In genomic region chr19:2923510-2923909, GRCh38 we compare ENCODE assay signal across 11 cellular contexts. TPM values are rescaled to one million over a fixed set of nuclear protein-coding genes. Genes with fewer than 3 reads are reported as not detected.
DNase-seq lines count a peak whose midpoint lies in the region; ATAC-seq and TF ChIP-seq lines count a peak whose summit lies in the region.
"Had no signal": no experiment of that assay in that cellular context is flagged by ENCODE, and none has a peak within 500 bp of the region (broad histone marks: within the 10 kb centered on the region; RNA-seq: fewer than 3 reads in every experiment).

No MANE protein-coding gene starts in this region.

- no peak overlapping the region for H3K4me3 ChIP-seq in fibroblast of mammary gland (ENCODE audit: control insufficient read depth, low read depth, low read length)
- H3K4me3 ChIP-seq: skin epidermis had no signal

- H3K27ac Mint-ChIP-seq in activated naive CD4-positive, alpha-beta T cell treated with anti-CD3 and anti-CD28 coated beads for 36 hours = no peak overlapping the region
- H3K27ac Mint-ChIP-seq: CD8-positive, alpha-beta T cell; memory B cell had no signal

- no peaks in the 10 kb centered on the region for H3K9me3 Mint-ChIP-seq in activated naive CD4-positive, alpha-beta T cell treated with anti-CD3 and anti-CD28 coated beads for 36 hours
- H3K9me3 Mint-ChIP-seq: CD8-positive, alpha-beta T cell; memory B cell had no signal

- DNase-seq in Ammon's horn (ENCODE audit: low spot score) (peak; percentile 18), NCI-H2081 treated with DMSO at 0.1 percent for 48 hours (lab: John Stamatoyannopoulos, UW) (peak; percentile 45), fibroblast of mammary gland (ENCODE audit: low read depth) (peak; percentile 86)
- DNase-seq in activated naive CD4-positive, alpha-beta T cell treated with anti-CD3 and anti-CD28 coated beads for 36 hours = no peak
- DNase-seq: CD8-positive, alpha-beta T cell; effector CD4-positive, alpha-beta T cell; SHP77 treated with DMSO at 0.1 percent for 48 hours had no signal

- no peaks in the 10 kb centered on the region for H3K27me3 Mint-ChIP-seq in activated naive CD4-positive, alpha-beta T cell treated with anti-CD3 and anti-CD28 coated beads for 36 hours (ENCODE audit: low read depth)
- H3K27me3 Mint-ChIP-seq: memory B cell had no signal

- ATAC-seq in GM21528 (IDR thresholded peaks at IDR 0.05; ENCODE audit: low FRiP score, unreplicated experiment) = no peak
- no peak for ATAC-seq in GM21529 (IDR thresholded peaks at IDR 0.05; ENCODE audit: unreplicated experiment)
- ATAC-seq: CD8-positive, alpha-beta T cell had no signal

- intact Hi-C loops in activated naive CD4-positive, alpha-beta T cell treated with anti-CD3 and anti-CD28 coated beads for 36 hours (cut with micrococcal nuclease) = no loop called here

- H3K36me3 Mint-ChIP-seq in activated naive CD4-positive, alpha-beta T cell treated with anti-CD3 and anti-CD28 coated beads for 36 hours (ENCODE audit: low read depth) = peaks cover 8% of the 10 kb centered on the region

- CTCF ChIA-PET in activated naive CD4-positive, alpha-beta T cell treated with anti-CD3 and anti-CD28 coated beads for 36 hours (lab: Charles Lee) = interaction anchor here (1.0 to 1.4 kb wide), 5 partner anchors 11 to 51 kb away, joined by 3 to 8 read pairs (median 4); no protein-coding TSS in a partner anchor

- H3K4me3 Mint-ChIP-seq in activated naive CD4-positive, alpha-beta T cell treated with anti-CD3 and anti-CD28 coated beads for 36 hours = no peak overlapping the region
- H3K4me3 Mint-ChIP-seq: CD8-positive, alpha-beta T cell; memory B cell had no signal

- TF ChIP-seq CTCF in fibroblast of mammary gland (conservative IDR thresholded peaks at IDR 0.05; ENCODE audit: control insufficient read depth, insufficient read depth, low read depth, low read length) = no peak

- no peaks in the 10 kb centered on the region for H3K4me1 Mint-ChIP-seq in activated naive CD4-positive, alpha-beta T cell treated with anti-CD3 and anti-CD28 coated beads for 36 hours (ENCODE audit: low read depth)
- H3K4me1 Mint-ChIP-seq: memory B cell had no signal

RNA-seq across cellular contexts. Expression of gene ZNF77, which starts 21.3 kb away (rescaled TPM):
- total RNA-seq in activated naive CD4-positive, alpha-beta T cell treated with anti-CD3 and anti-CD28 coated beads for 36 hours = 1 to 10 TPM; 3.7 to 3.9 TPM

RNA-seq across cellular contexts. Expression of gene ZNF57, which starts 22.8 kb away (rescaled TPM):
- 1 to 10 TPM; 3.9 to 4.7 TPM for total RNA-seq in activated naive CD4-positive, alpha-beta T cell treated with anti-CD3 and anti-CD28 coated beads for 36 hours

RNA-seq across cellular contexts. Expression of gene TLE6, which starts 53.9 kb away (rescaled TPM):
- total RNA-seq in activated naive CD4-positive, alpha-beta T cell treated with anti-CD3 and anti-CD28 coated beads for 36 hours = 1 to 10 TPM in 1 of 2 experiments, under 1 TPM in 1; 0.52 to 1.6 TPM
- total RNA-seq: CD8-positive, alpha-beta T cell had no signal

RNA-seq across cellular contexts. Expression of gene ZNF556, which starts 56.4 kb away (rescaled TPM):
- total RNA-seq in activated naive CD4-positive, alpha-beta T cell treated with anti-CD3 and anti-CD28 coated beads for 36 hours = not detected
- total RNA-seq: CD8-positive, alpha-beta T cell had no signal
